1 cellular context compared by ENCODE assay signal in the genomic region with DNA sequence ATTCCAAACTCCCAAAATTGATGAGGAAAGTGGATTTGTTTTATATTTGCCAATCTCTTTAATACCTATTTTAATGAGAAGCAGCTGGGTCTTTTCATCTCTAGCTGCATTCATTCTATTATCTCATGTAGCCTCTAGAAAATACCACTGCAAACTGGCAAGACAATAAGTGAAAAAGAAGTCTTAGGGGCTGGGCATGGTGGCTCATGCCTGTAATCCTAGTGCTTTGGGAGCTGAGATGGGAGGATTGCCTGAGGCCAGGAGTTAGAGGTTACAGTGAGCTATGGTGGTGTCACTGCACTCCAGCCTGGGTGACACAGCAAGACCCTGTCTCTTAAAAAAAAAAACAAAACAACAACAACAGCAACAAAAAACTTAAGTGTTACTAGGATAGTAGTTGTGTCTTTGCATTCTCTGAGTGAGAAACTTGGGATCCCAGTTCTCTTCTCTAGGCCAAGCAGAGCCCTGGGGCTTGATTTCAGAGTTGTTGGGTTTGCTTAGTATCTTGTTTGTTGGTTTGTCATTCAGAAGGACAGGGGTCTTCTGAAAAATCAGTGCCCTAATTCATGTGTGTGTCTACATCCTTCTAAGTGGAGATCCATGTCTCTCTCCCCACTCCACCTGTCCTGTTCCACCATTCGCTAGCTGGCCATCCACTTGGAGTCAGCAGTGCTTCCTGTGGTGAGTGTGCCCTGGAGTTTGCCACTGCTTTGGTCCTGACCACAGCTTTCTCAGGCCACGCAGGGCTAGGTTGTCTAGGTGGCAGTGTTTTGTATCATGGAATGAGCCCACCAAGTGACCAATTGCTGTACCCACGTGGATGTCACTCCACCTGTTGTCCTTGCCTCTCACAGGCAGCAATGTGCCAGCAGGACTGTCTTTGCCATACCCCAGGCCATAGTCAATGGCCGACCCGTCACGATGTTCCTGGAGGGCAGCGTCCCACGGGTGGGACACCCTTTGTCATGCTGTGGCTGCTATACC.
TF ChIP-seq lines count a peak whose summit lies in the region.

No MANE protein-coding gene starts in this region.

TF ChIP-seq in endothelial cell of umbilical vein, 7 proteins besides CTCF, POLR2A, EP300 and RAD21:
- TF ChIP-seq GATA2 (IDR thresholded peaks at IDR 0.05; ENCODE audit: insufficient read depth, insufficient read length, low read depth, low read length) (no peak), POLR2AphosphoS5 (IDR thresholded peaks at IDR 0.05; ENCODE audit: insufficient read depth, low read depth, low read length) (no peak), FOS (IDR thresholded peaks at IDR 0.05; ENCODE audit: borderline replicate concordance, insufficient read depth, low read length) (no peak), JUN (IDR thresholded peaks at IDR 0.05; ENCODE audit: borderline replicate concordance, insufficient read depth, insufficient read length, low read depth) (no peak), MYC (IDR thresholded peaks at IDR 0.05; ENCODE audit: low read depth, low read length) (no peak), EZH2 (IDR thresholded peaks at IDR 0.05; ENCODE audit: borderline replicate concordance, low read depth, low read length, severe bottlenecking) (no peak)
- TF ChIP-seq, protein P1, sequence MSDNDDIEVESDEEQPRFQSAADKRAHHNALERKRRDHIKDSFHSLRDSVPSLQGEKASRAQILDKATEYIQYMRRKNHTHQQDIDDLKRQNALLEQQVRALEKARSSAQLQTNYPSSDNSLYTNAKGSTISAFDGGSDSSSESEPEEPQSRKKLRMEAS (IDR thresholded peaks at IDR 0.05; ENCODE audit: insufficient read depth, insufficient read length) = no peak
